In the genomic region with DNA sequence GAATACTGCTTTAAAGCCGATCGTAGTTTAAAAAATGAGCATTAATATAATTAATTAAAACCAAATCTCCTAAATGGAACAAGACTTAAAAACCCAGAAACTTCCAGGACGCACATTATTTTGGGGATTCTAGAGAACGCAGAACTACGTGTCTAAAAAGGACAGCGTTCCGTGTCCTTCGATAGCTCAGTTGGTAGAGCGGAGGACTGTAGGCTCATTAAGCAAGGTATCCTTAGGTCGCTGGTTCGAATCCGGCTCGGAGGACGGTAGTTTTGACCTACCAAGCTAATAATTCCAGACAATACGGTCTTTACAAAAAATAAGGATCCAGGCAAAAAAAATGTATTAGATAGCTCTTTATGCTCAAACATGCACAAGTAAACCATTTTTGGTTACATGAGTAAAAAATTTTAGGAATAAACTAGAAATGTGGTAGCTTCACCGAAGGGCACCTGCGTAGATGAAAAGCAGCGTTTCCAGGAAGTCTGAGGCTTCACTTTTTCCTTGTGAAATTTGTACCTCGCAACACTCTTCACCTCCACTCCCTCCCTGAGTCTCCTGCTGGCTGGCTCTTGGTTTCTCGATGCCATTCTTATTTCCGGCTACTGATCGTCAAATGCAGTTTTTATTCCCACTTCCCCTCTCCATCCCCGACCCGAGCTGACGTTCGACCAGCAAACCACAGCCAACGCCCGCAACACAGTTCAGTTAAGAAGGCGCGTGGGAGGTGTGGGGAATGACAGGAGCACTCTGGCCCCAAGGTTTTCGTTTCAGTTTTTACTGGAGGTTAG, we compare ENCODE assay signal across 9 cellular contexts. TPM values are rescaled to one million over a fixed set of nuclear protein-coding genes. Genes with fewer than 3 reads are reported as not detected.
DNase-seq lines count a peak whose midpoint lies in the region; ATAC-seq and TF ChIP-seq lines count a peak whose summit lies in the region.
"Had no signal": no experiment of that assay in that cellular context is flagged by ENCODE, and none has a peak within 500 bp of the region (broad histone marks: within the 10 kb centered on the region; RNA-seq: fewer than 3 reads in every experiment).

No MANE protein-coding gene starts in this region.

- H4K20me1 ChIP-seq in DND-41 (ENCODE audit: insufficient read depth, low read length), result no peaks in the 10 kb centered on the region

- peaks cover 4% of the 10 kb centered on the region for H3K36me3 Mint-ChIP-seq in activated CD8-positive, alpha-beta T cell treated with anti-CD3 and anti-CD28 coated beads for 36 hours (ENCODE audit: low read depth)
- peaks cover 11% of the 10 kb centered on the region for H3K36me3 Mint-ChIP-seq in natural killer cell

- peak overlapping the region; percentile 74 for H3K4me2 ChIP-seq in DND-41 (ENCODE audit: insufficient read depth, low read length)
- H3K4me2 ChIP-seq: KMS-11 had no signal

- intact Hi-C loops in activated CD8-positive, alpha-beta T cell treated with anti-CD3 and anti-CD28 coated beads for 36 hours (cut with micrococcal nuclease), result no loop called here
- intact Hi-C loops in natural killer cell (cut with micrococcal nuclease), result loop anchor here (10.0 kb wide), 1 partner anchor 1318 kb away; a partner anchor contains a TSS

- TF ChIP-seq CTCF in DND-41 (IDR thresholded peaks at IDR 0.05; ENCODE audit: borderline replicate concordance, extremely low read depth, low read length, poor library complexity, severe bottlenecking) (no peak), natural killer cell (IDR thresholded peaks at IDR 0.05) (no peak)
- TF ChIP-seq CTCF in activated CD8-positive, alpha-beta T cell treated with anti-CD3 and anti-CD28 coated beads for 36 hours (IDR thresholded peaks at IDR 0.05), result no peak

- peak overlapping the region; percentile 74 for H3K4me3 Mint-ChIP-seq in activated CD8-positive, alpha-beta T cell treated with anti-CD3 and anti-CD28 coated beads for 36 hours
- peak overlapping the region; percentile 88 for H3K4me3 Mint-ChIP-seq in natural killer cell

- H3K27ac ChIP-seq in DND-41 (ENCODE audit: low read length), result peak overlapping the region; percentile 66
- H3K27ac ChIP-seq: KMS-11 had no signal

- CTCF ChIA-PET in activated CD8-positive, alpha-beta T cell treated with anti-CD3 and anti-CD28 coated beads for 36 hours (lab: Charles Lee), result interaction anchor here (0.8 to 15.0 kb wide), 5 partner anchors 18 to 246 kb away, joined by 3 to 180 read pairs (median 3); a partner anchor contains a TSS

- H3K27me3 Mint-ChIP-seq in activated CD8-positive, alpha-beta T cell treated with anti-CD3 and anti-CD28 coated beads for 36 hours, result peaks cover 2% of the 10 kb centered on the region
- H3K27me3 Mint-ChIP-seq in natural killer cell (ENCODE audit: low read depth in 2 of 2), result peaks cover 30 to 47% of the 10 kb centered on the region in 2 donors

- POLR2A ChIA-PET in activated CD8-positive, alpha-beta T cell treated with anti-CD3 and anti-CD28 coated beads for 36 hours (lab: Charles Lee), result interaction anchor here (0.8 to 1.4 kb wide), 5 partner anchors 9 to 23 kb away, joined by 3 to 7 read pairs (median 4); no protein-coding TSS in a partner anchor

- H3K27ac Mint-ChIP-seq in activated CD8-positive, alpha-beta T cell treated with anti-CD3 and anti-CD28 coated beads for 36 hours, result peak overlapping the region; percentile 72
- peak overlapping the region; percentile 87 to 93 for H3K27ac Mint-ChIP-seq in natural killer cell

- DNase-seq in DND-41 (peak; percentile 62), NCI-H2227 (lab: John Stamatoyannopoulos, UW; ENCODE audit: unreplicated experiment) (peak; percentile 83), erythroblast (lab: John Stamatoyannopoulos, UW) (peak; percentile 76 to 82), natural killer cell (peak; percentile 48), cortex of kidney (lab: John Stamatoyannopoulos, UW) (no peak)
- DNase-seq in activated CD8-positive, alpha-beta T cell treated with anti-CD3 and anti-CD28 coated beads for 36 hours, result peak; percentile 89

- no peaks in the 10 kb centered on the region for H3K79me2 ChIP-seq in DND-41 (ENCODE audit: insufficient read depth, low read length)

- H3K36me3 ChIP-seq in DND-41 (ENCODE audit: insufficient read depth, low read length), result no peaks in the 10 kb centered on the region

- H3K4me1 Mint-ChIP-seq in activated CD8-positive, alpha-beta T cell treated with anti-CD3 and anti-CD28 coated beads for 36 hours (ENCODE audit: low read depth), result peaks cover 30% of the 10 kb centered on the region
- H3K4me1 Mint-ChIP-seq in natural killer cell, result peaks cover 17 to 22% of the 10 kb centered on the region in 2 donors

- H3K9ac ChIP-seq in DND-41 (ENCODE audit: low read depth, low read length), result peak overlapping the region; percentile 35
- H3K9ac ChIP-seq: KMS-11 had no signal

- H3K4me3 ChIP-seq in DND-41 (ENCODE audit: low read depth in 1 of 2, low read length in 2 of 2), result peak overlapping the region in 1 of 2 experiments; percentile 49; a peak in 2 of 4 replicates

- no peak for TF ChIP-seq POLR2A in erythroblast (IDR thresholded peaks at IDR 0.05; ENCODE audit: low read length)

- H3K9me3 ChIP-seq in DND-41 (ENCODE audit: insufficient read depth, low read length, severe bottlenecking), result peaks cover 4% of the 10 kb centered on the region

- no peaks in the 10 kb centered on the region for H3K27me3 ChIP-seq in DND-41 (ENCODE audit: insufficient read depth, low read length, poor library complexity)

- peaks cover 17% of the 10 kb centered on the region for H3K4me1 ChIP-seq in DND-41 (ENCODE audit: insufficient read depth, low read length)

- H3K9me3 Mint-ChIP-seq in activated CD8-positive, alpha-beta T cell treated with anti-CD3 and anti-CD28 coated beads for 36 hours, result peaks cover 14% of the 10 kb centered on the region
- H3K9me3 Mint-ChIP-seq in natural killer cell, result peaks cover 0 to 3% of the 10 kb centered on the region in 2 donors

- ATAC-seq in DND-41 (ENCODE audit: insufficient read depth, low read depth), result peak; percentile 62
- ATAC-seq in activated CD8-positive, alpha-beta T cell treated with anti-CD3 and anti-CD28 coated beads for 36 hours, result peak; percentile 80
- peak in 2 of 3 donors; percentile 67 to 73 for ATAC-seq in natural killer cell
- ATAC-seq in GM18868 (IDR thresholded peaks at IDR 0.05; ENCODE audit: unreplicated experiment), result no peak
- no peak for ATAC-seq in HG03378 (IDR thresholded peaks at IDR 0.05; ENCODE audit: unreplicated experiment)

- peak overlapping the region; percentile 79 for H2AFZ ChIP-seq in DND-41 (ENCODE audit: low read depth, low read length)

RNA-seq across cellular contexts. Expression of a gene that starts 19.6 kb away (rescaled TPM):
- total RNA-seq in activated CD8-positive, alpha-beta T cell treated with anti-CD3 and anti-CD28 coated beads for 36 hours, result 10 to 100 TPM; 27.7 to 27.9 TPM
- 10 to 100 TPM; 23.9 to 30.7 (median 29.9) TPM for total RNA-seq in natural killer cell

RNA-seq across cellular contexts. Expression of a gene that starts 39.0 kb away (rescaled TPM):
- total RNA-seq in activated CD8-positive, alpha-beta T cell treated with anti-CD3 and anti-CD28 coated beads for 36 hours, result 10 to 100 TPM; 80.2 to 83.3 TPM
- total RNA-seq in natural killer cell, result 10 to 100 TPM; 55.7 to 80.6 (median 70.3) TPM

Comparison
In these comparisons a context has a peak if more than half of its experiments do, and no peak if none do; other contexts are left out.
1. ATAC-seq: peak in DND-41 (single experiment), activated CD8-positive, alpha-beta T cell treated with anti-CD3 and anti-CD28 coated beads for 36 hours (single experiment) and natural killer cell (2 of 3); none in GM18868 (single experiment) and HG03378 (single experiment).